ENCODE assay signal across 1 cellular context in the genomic region with DNA sequence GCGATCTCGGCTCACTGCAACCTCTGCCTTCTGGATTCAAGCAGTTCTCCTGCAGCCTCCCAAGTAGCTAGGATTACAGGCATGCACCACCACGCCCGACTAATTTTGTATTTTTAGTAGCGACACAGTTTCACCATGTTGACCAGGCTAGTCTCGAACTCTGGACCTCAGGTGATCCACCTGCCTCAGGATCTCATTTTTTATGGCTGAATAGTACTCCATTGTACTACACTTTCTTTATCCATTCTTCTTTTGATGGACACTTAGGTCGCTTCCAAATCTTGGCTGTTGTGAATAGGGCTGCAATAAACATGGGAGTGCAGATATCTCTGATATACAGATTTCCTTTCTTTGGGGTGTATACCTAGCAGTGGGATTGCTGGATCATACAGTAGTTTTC.
A peak's percentile ranks its signal among the peaks of the same experiment; 100 is the strongest.
TF ChIP-seq lines count a peak whose summit lies in the region.

No MANE protein-coding gene starts in this region.

TF ChIP-seq in K562, 482 proteins besides CTCF, POLR2A, EP300 and RAD21:
- TF ChIP-seq DDX20 (tag; IDR thresholded peaks at IDR 0.05; ENCODE audit: low read depth) (no peak), ZNF146 (CRISPR knock-in tag; IDR thresholded peaks at IDR 0.05; ENCODE audit: unreplicated experiment) (peak; percentile 37)
